Comparison of ENCODE assay signal across 2 cellular contexts in genomic region chr2:28419003-28419704, GRCh38.
TF ChIP-seq lines count a peak whose summit lies in the region.

No MANE protein-coding gene starts in this region.

TF ChIP-seq in GM23338, 12 proteins besides CTCF, POLR2A, EP300 and RAD21 (continued from another document):
- no peak for TF ChIP-seq ZNF462 (CRISPR knock-in tag; IDR thresholded peaks at IDR 0.05)
TF ChIP-seq in GM23338: peak in this region for 0.

TF ChIP-seq in WTC11, 78 proteins besides CTCF, POLR2A, EP300 and RAD21 (continued from another document):
- TF ChIP-seq STAT6 (CRISPR knock-in tag; conservative IDR thresholded peaks at IDR 0.05; ENCODE audit: low read depth) = no peak
- no peak for TF ChIP-seq ESRRA (CRISPR knock-in tag; IDR thresholded peaks at IDR 0.05; ENCODE audit: borderline replicate concordance)
- no peak for TF ChIP-seq ATF6 (CRISPR knock-in tag; IDR thresholded peaks at IDR 0.05)
- TF ChIP-seq ELF4 (CRISPR knock-in tag; IDR thresholded peaks at IDR 0.05; ENCODE audit: low read depth) = no peak
